ENCODE assay signal across 20 cellular contexts in genomic region chr5:149667827-149668122, GRCh38.
A peak's percentile ranks its signal among the peaks of the same experiment; 100 is the strongest.
DNase-seq lines count a peak whose midpoint lies in the region; ATAC-seq and TF ChIP-seq lines count a peak whose summit lies in the region.
"Had no signal": no experiment of that assay in that cellular context is flagged by ENCODE, and none has a peak within 500 bp of the region (broad histone marks: within the 10 kb centered on the region; RNA-seq: fewer than 3 reads in every experiment).

No MANE protein-coding gene starts in this region.

- 74 to 88% methylated on average over 2 to 3 of the region's 4 CpGs for WGBS in endodermal cell (ENCODE audit: insufficient coverage in 1 of 2, insufficient read length in 1 of 2), 2 experiments

- in situ Hi-C loops in gastrocnemius medialis (cut with MboI; ENCODE audit: low sequenced_read_pairs in 4 of 4), result loop anchor here (10.0 kb wide), 1 partner anchor 157 kb away; no protein-coding TSS in a partner anchor

- peaks cover 24% of the 10 kb centered on the region for H3K9me3 Mint-ChIP-seq in endodermal cell

- no peak for ATAC-seq in gastrocnemius medialis

- H3K27me3 ChIP-seq in DOHH2 (ENCODE audit: control insufficient read depth, low read length) (no peaks in the 10 kb centered on the region), OCI-LY1 (ENCODE audit: insufficient read depth, low read length) (no peaks in the 10 kb centered on the region), endodermal cell (ENCODE audit: control insufficient read depth, insufficient read depth, low read length, poor library complexity, severe bottlenecking) (no peaks in the 10 kb centered on the region), gastrocnemius medialis (no peaks in the 10 kb centered on the region)
- H3K27me3 ChIP-seq: hepatocyte, spleen, testis had no signal

- H3K9ac ChIP-seq in OCI-LY1 (ENCODE audit: low read length) (no peak overlapping the region), endodermal cell (ENCODE audit: extremely low read depth, low read length, poor library complexity, severe bottlenecking) (no peak overlapping the region)

- H3K4me3 Mint-ChIP-seq in endodermal cell, result no peak overlapping the region
- H3K4me3 Mint-ChIP-seq: activated naive CD8-positive, alpha-beta T cell treated with anti-CD3 and anti-CD28 coated beads, Interleukin-2, amount 50 U/mL, for 24 hours; central memory CD8-positive, alpha-beta T cell; GM23338 had no signal

- H3K4me1 Mint-ChIP-seq in endodermal cell, result peaks cover 10% of the 10 kb centered on the region
- H3K4me1 Mint-ChIP-seq: central memory CD8-positive, alpha-beta T cell; GM23338 had no signal

- H3F3A ChIP-seq in DOHH2 (ENCODE audit: control insufficient read depth, insufficient read depth) (no peaks in the 10 kb centered on the region), OCI-LY1 (ENCODE audit: insufficient read depth, low read length) (no peaks in the 10 kb centered on the region)

- peaks cover 4% of the 10 kb centered on the region; the same call in 1 of the 2 replicates for H3K9me3 ChIP-seq in DOHH2 (ENCODE audit: control insufficient read depth, insufficient read depth, low read length)
- H3K9me3 ChIP-seq in OCI-LY1 (ENCODE audit: low read length), result peaks cover 4% of the 10 kb centered on the region; the same call in 1 of the 2 replicates
- H3K9me3 ChIP-seq in endodermal cell (ENCODE audit: control insufficient read depth, low read length), result peaks cover 9% of the 10 kb centered on the region
- H3K9me3 ChIP-seq in gastrocnemius medialis, result no peaks in the 10 kb centered on the region
- H3K9me3 ChIP-seq: testis had no signal

- no peak for TF ChIP-seq POLR2A in gastrocnemius medialis (IDR thresholded peaks at IDR 0.05)

- intact Hi-C loops in gastrocnemius medialis (cut with DNase I; ENCODE audit: low total_unique reads), result loop anchor here (1.0 to 2.0 kb wide), 3 partner anchors 63 to 185 kb away; partner anchors contain the start of gene PPARGC1B

- H3K4me3 ChIP-seq in DOHH2 (ENCODE audit: low read length) (no peak overlapping the region), OCI-LY1 (ENCODE audit: low read depth, low read length, poor library complexity, severe bottlenecking) (no peak overlapping the region), endodermal cell (ENCODE audit: low read length) (no peak overlapping the region), gastrocnemius medialis (no peak overlapping the region)
- H3K4me3 ChIP-seq: GM23338, hepatocyte, spleen, testis had no signal

- no peaks in the 10 kb centered on the region for H3K79me2 ChIP-seq in DOHH2 (ENCODE audit: control insufficient read depth, low read length)
- no peaks in the 10 kb centered on the region for H3K79me2 ChIP-seq in OCI-LY1 (ENCODE audit: insufficient read depth, low read length)
- H3K79me2 ChIP-seq: hepatocyte had no signal

- H3K4me2 ChIP-seq in DOHH2 (ENCODE audit: low read length) (no peak overlapping the region), OCI-LY1 (ENCODE audit: low read length) (no peak overlapping the region)
- H3K4me2 ChIP-seq: GM23338, hepatocyte had no signal

- no peak overlapping the region for H3K27ac Mint-ChIP-seq in endodermal cell
- H3K27ac Mint-ChIP-seq: activated naive CD8-positive, alpha-beta T cell treated with anti-CD3 and anti-CD28 coated beads, Interleukin-2, amount 50 U/mL, for 24 hours; activated T-helper 2 cell treated with anti-CD3 and anti-CD28 coated beads, Interferon-gamma antibody, Interleukin-2, Interleukin-4, amounts not matched to agents 10 μg/mL and 5 μg/mL and 100 μg/mL, durations not matched to agents 14 hours and 24 hours and 36 hours; GM23338 had no signal

- peaks cover 10% of the 10 kb centered on the region for H3K4me1 ChIP-seq in DOHH2 (ENCODE audit: control insufficient read depth, low read length)
- H3K4me1 ChIP-seq in OCI-LY1 (ENCODE audit: insufficient read depth, low read length, severe bottlenecking), result no peaks in the 10 kb centered on the region
- H3K4me1 ChIP-seq in endodermal cell (ENCODE audit: control insufficient read depth, insufficient read depth, low read length), result no peaks in the 10 kb centered on the region
- H3K4me1 ChIP-seq in gastrocnemius medialis, result peaks cover 19 to 29% of the 10 kb centered on the region in 2 donors
- H3K4me1 ChIP-seq: testis had no signal

- no peak overlapping the region for H2AFZ ChIP-seq in OCI-LY1 (ENCODE audit: low read length)
- H2AFZ ChIP-seq: GM23338, hepatocyte had no signal

- H4K20me1 ChIP-seq in DOHH2 (ENCODE audit: control insufficient read depth, insufficient read depth, low read depth, low read length), result no peaks in the 10 kb centered on the region
- H4K20me1 ChIP-seq in OCI-LY1 (ENCODE audit: insufficient read depth, low read length), result no peaks in the 10 kb centered on the region

- H3K9me2 ChIP-seq in DOHH2 (replicated peaks; ENCODE audit: control insufficient read depth, low read length), result no peaks in the 10 kb centered on the region
- no peaks in the 10 kb centered on the region for H3K9me2 ChIP-seq in OCI-LY1 (ENCODE audit: low read depth, low read length)

- peaks cover 9% of the 10 kb centered on the region for H3K27me3 Mint-ChIP-seq in endodermal cell (ENCODE audit: insufficient read depth)
- H3K27me3 Mint-ChIP-seq: activated naive CD8-positive, alpha-beta T cell treated with anti-CD3 and anti-CD28 coated beads, Interleukin-2, amount 50 U/mL, for 24 hours had no signal

- TF ChIP-seq CTCF in 22Rv1 (IDR thresholded peaks at IDR 0.05) (peak; percentile 65), DOHH2 (IDR thresholded peaks at IDR 0.05; ENCODE audit: low read depth, low read length, poor library complexity, severe bottlenecking) (peak; percentile 18), OCI-LY1 (IDR thresholded peaks at IDR 0.05; ENCODE audit: low read length) (peak; percentile 7; the same call in 1 of the 2 replicates), endodermal cell (conservative IDR thresholded peaks at IDR 0.05) (peak; percentile 17), gastrocnemius medialis (IDR thresholded peaks at IDR 0.05 in 4 of 5, conservative IDR thresholded peaks at IDR 0.05 in 1 of 5) (no peak)

- H3K36me3 Mint-ChIP-seq in endodermal cell (ENCODE audit: low read depth), result no peaks in the 10 kb centered on the region

- no peak for DNase-seq in endodermal cell
- DNase-seq in globus pallidus (ENCODE audit: low spot score), result no peak
- no peak for DNase-seq in SW480 (ENCODE audit: low spot score)
- DNase-seq in GM03348 (ENCODE audit: low spot score), result no peak
- DNase-seq in gastrocnemius medialis, result no peak
- DNase-seq: C1 segment of cervical spinal cord, NCI-H1092 treated with DMSO at 0.1 percent for 48 hours, NCI-H187 treated with DMSO at 0.1 percent for 48 hours, NCI-H526 treated with DMSO at 0.1 percent for 48 hours, right cardiac atrium, spleen had no signal

- H3K36me3 ChIP-seq in DOHH2 (ENCODE audit: control insufficient read depth, low read length), result no peaks in the 10 kb centered on the region
- H3K36me3 ChIP-seq in OCI-LY1 (ENCODE audit: insufficient read depth, low read length), result no peaks in the 10 kb centered on the region; the same call in 1 of the 2 replicates
- no peaks in the 10 kb centered on the region for H3K36me3 ChIP-seq in endodermal cell (ENCODE audit: control insufficient read depth, insufficient read depth, low read length)
- no peaks in the 10 kb centered on the region for H3K36me3 ChIP-seq in gastrocnemius medialis
- H3K36me3 ChIP-seq: spleen had no signal

- no peak overlapping the region for H3K27ac ChIP-seq in 22Rv1
- H3K27ac ChIP-seq in DOHH2 (ENCODE audit: low read depth, low read length), result no peak overlapping the region
- H3K27ac ChIP-seq in OCI-LY1 (ENCODE audit: low read depth, low read length, poor library complexity, severe bottlenecking), result no peak overlapping the region
- H3K27ac ChIP-seq in endodermal cell (ENCODE audit: low read depth, low read length), result no peak overlapping the region
- H3K27ac ChIP-seq in gastrocnemius medialis, result no peak overlapping the region
- H3K27ac ChIP-seq: hepatocyte, testis had no signal

Comparison
In these comparisons a context has a peak if more than half of its experiments do, and no peak if none do; other contexts are left out.
1. CTCF ChIP-seq: peak in 22Rv1 (single experiment), DOHH2 (single experiment), OCI-LY1 (single experiment) and endodermal cell (single experiment); none in gastrocnemius medialis (0 of 5).